In the genomic region with DNA sequence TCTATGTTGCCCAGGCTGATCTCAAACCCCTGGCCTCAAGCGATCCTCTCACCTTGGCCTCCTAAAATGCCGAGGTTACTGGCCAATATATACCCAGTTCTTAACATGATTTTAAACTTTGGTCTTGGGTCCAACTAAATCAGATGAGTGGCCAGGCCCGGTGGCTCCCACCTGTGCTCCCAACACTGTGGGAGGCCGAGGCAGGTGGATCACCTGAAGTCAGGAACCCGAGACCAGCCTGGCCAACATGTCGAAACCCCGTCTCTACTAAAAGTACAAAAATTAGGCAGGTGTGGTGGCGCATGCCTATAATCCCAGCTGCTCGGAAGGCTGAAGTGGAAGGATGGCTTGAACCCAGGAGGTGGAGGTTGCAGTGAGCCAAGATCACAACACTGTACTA, we compare ENCODE assay signal across 20 cellular contexts. TPM values are rescaled to one million over a fixed set of nuclear protein-coding genes. Genes with fewer than 3 reads are reported as not detected.
DNase-seq lines count a peak whose midpoint lies in the region; TF ChIP-seq lines count a peak whose summit lies in the region.
"Had no signal": no experiment of that assay in that cellular context is flagged by ENCODE, and none has a peak within 500 bp of the region (broad histone marks: within the 10 kb centered on the region; RNA-seq: fewer than 3 reads in every experiment).

No MANE protein-coding gene starts in this region.

- intact Hi-C loops in activated CD4-positive, alpha-beta memory T cell treated with anti-CD3 and anti-CD28 coated beads for 36 hours (cut with micrococcal nuclease) = no loop called here

- no peak overlapping the region for H3K4me3 Mint-ChIP-seq in activated CD4-positive, alpha-beta memory T cell treated with anti-CD3 and anti-CD28 coated beads, Interleukin-2, amount 10 ng/mL, durations not matched to agents 7 days and 5 days
- no peak overlapping the region for H3K4me3 Mint-ChIP-seq in activated CD4-positive, alpha-beta memory T cell treated with anti-CD3 and anti-CD28 coated beads for 36 hours
- H3K4me3 Mint-ChIP-seq in activated naive CD4-positive, alpha-beta T cell treated with anti-CD3 and anti-CD28 coated beads, Interleukin-2, amount 10 ng/mL, durations not matched to agents 7 days and 5 days = no peak overlapping the region
- H3K4me3 Mint-ChIP-seq in endodermal cell = no peak overlapping the region
- H3K4me3 Mint-ChIP-seq: CD14-positive monocyte; CD4-positive, alpha-beta memory T cell; HFFc6 had no signal

- H3K4me1 Mint-ChIP-seq in activated CD4-positive, alpha-beta memory T cell treated with anti-CD3 and anti-CD28 coated beads, Interleukin-2, amount 10 ng/mL, durations not matched to agents 7 days and 5 days = peaks cover 17% of the 10 kb centered on the region
- H3K4me1 Mint-ChIP-seq in activated CD4-positive, alpha-beta memory T cell treated with anti-CD3 and anti-CD28 coated beads for 36 hours (ENCODE audit: low read depth) = peaks cover 11% of the 10 kb centered on the region
- H3K4me1 Mint-ChIP-seq in activated naive CD4-positive, alpha-beta T cell treated with anti-CD3 and anti-CD28 coated beads, Interleukin-2, amount 10 ng/mL, durations not matched to agents 7 days and 5 days = peaks cover 29% of the 10 kb centered on the region
- peaks cover 7% of the 10 kb centered on the region for H3K4me1 Mint-ChIP-seq in endodermal cell

- H3K9me3 Mint-ChIP-seq in activated CD4-positive, alpha-beta memory T cell treated with anti-CD3 and anti-CD28 coated beads, Interleukin-2, amount 10 ng/mL, durations not matched to agents 7 days and 5 days = no peaks in the 10 kb centered on the region
- H3K9me3 Mint-ChIP-seq in activated CD4-positive, alpha-beta memory T cell treated with anti-CD3 and anti-CD28 coated beads for 36 hours = no peaks in the 10 kb centered on the region
- H3K9me3 Mint-ChIP-seq in activated naive CD4-positive, alpha-beta T cell treated with anti-CD3 and anti-CD28 coated beads, Interleukin-2, amount 10 ng/mL, durations not matched to agents 7 days and 5 days = no peaks in the 10 kb centered on the region
- no peaks in the 10 kb centered on the region for H3K9me3 Mint-ChIP-seq in endodermal cell
- H3K9me3 Mint-ChIP-seq: HFFc6 had no signal

- POLR2A ChIA-PET in activated CD4-positive, alpha-beta memory T cell treated with anti-CD3 and anti-CD28 coated beads, Interleukin-2, amount 10 ng/mL, durations not matched to agents 7 days and 5 days (lab: Charles Lee) = no interaction called here
- POLR2A ChIA-PET in activated CD4-positive, alpha-beta memory T cell treated with anti-CD3 and anti-CD28 coated beads for 36 hours (lab: Charles Lee) = no interaction called here

- H3K27me3 Mint-ChIP-seq in activated CD4-positive, alpha-beta memory T cell treated with anti-CD3 and anti-CD28 coated beads, Interleukin-2, amount 10 ng/mL, durations not matched to agents 7 days and 5 days = peaks cover 11% of the 10 kb centered on the region
- no peaks in the 10 kb centered on the region for H3K27me3 Mint-ChIP-seq in activated CD4-positive, alpha-beta memory T cell treated with anti-CD3 and anti-CD28 coated beads for 36 hours
- peaks cover 56% of the 10 kb centered on the region for H3K27me3 Mint-ChIP-seq in activated naive CD4-positive, alpha-beta T cell treated with anti-CD3 and anti-CD28 coated beads, Interleukin-2, amount 10 ng/mL, durations not matched to agents 7 days and 5 days
- peaks cover 4% of the 10 kb centered on the region for H3K27me3 Mint-ChIP-seq in endodermal cell (ENCODE audit: insufficient read depth)

- H3K27ac Mint-ChIP-seq in activated CD4-positive, alpha-beta memory T cell treated with anti-CD3 and anti-CD28 coated beads, Interleukin-2, amount 10 ng/mL, durations not matched to agents 7 days and 5 days = no peak overlapping the region
- H3K27ac Mint-ChIP-seq in activated CD4-positive, alpha-beta memory T cell treated with anti-CD3 and anti-CD28 coated beads for 36 hours = no peak overlapping the region
- no peak overlapping the region for H3K27ac Mint-ChIP-seq in activated naive CD4-positive, alpha-beta T cell treated with anti-CD3 and anti-CD28 coated beads, Interleukin-2, amount 10 ng/mL, durations not matched to agents 7 days and 5 days
- no peak overlapping the region for H3K27ac Mint-ChIP-seq in endodermal cell
- H3K27ac Mint-ChIP-seq: CD14-positive monocyte; CD4-positive, alpha-beta memory T cell; HFFc6 had no signal

- H3K9ac ChIP-seq in OCI-LY3 (ENCODE audit: low read length) (no peak overlapping the region), endodermal cell (ENCODE audit: extremely low read depth, low read length, poor library complexity, severe bottlenecking) (no peak overlapping the region)

- 93% methylated on average over 7 to 9 of the region's 9 CpGs for WGBS in endodermal cell (ENCODE audit: insufficient coverage in 1 of 2, insufficient read length in 1 of 2), 2 experiments

- TF ChIP-seq CTCF in OCI-LY3 (IDR thresholded peaks at IDR 0.05; ENCODE audit: low read depth, low read length) = no peak
- no peak for TF ChIP-seq CTCF in endodermal cell (conservative IDR thresholded peaks at IDR 0.05)

- no peak overlapping the region for H2AFZ ChIP-seq in OCI-LY3 (ENCODE audit: low read depth, low read length)

- CTCF ChIA-PET in activated CD4-positive, alpha-beta memory T cell treated with anti-CD3 and anti-CD28 coated beads, Interleukin-2, amount 10 ng/mL, durations not matched to agents 7 days and 5 days (lab: Charles Lee) = interaction anchor here (1.1 kb wide), 1 partner anchor 21 kb away, joined by 4 read pairs; no protein-coding TSS in a partner anchor
- CTCF ChIA-PET in activated CD4-positive, alpha-beta memory T cell treated with anti-CD3 and anti-CD28 coated beads for 36 hours (lab: Charles Lee) = interaction anchor here (0.5 kb wide), 1 partner anchor 57 kb away, joined by 3 read pairs; no protein-coding TSS in a partner anchor
- CTCF ChIA-PET in activated naive CD4-positive, alpha-beta T cell treated with anti-CD3 and anti-CD28 coated beads, Interleukin-2, amount 10 ng/mL, durations not matched to agents 7 days and 5 days (lab: Charles Lee) = interaction anchor here (0.6 to 1.3 kb wide), 2 partner anchors 316 to 426 kb away, joined by 3 read pairs; no protein-coding TSS in a partner anchor

- H3K27ac ChIP-seq in OCI-LY3 (ENCODE audit: low read length) = no peak overlapping the region
- no peak overlapping the region for H3K27ac ChIP-seq in endodermal cell (ENCODE audit: low read depth, low read length)
- H3K27ac ChIP-seq: 22Rv1, A549, HL-60 had no signal

- H3K4me3 ChIP-seq in OCI-LY3 (ENCODE audit: low read length) = no peak overlapping the region
- no peak overlapping the region for H3K4me3 ChIP-seq in endodermal cell (ENCODE audit: low read length)
- H3K4me3 ChIP-seq: A549, GM12878 had no signal

- H3K9me3 ChIP-seq in OCI-LY3 (ENCODE audit: insufficient read depth, low read length) (no peaks in the 10 kb centered on the region), endodermal cell (ENCODE audit: control insufficient read depth, low read length) (no peaks in the 10 kb centered on the region)
- H3K9me3 ChIP-seq: A549 had no signal

- H3K4me1 ChIP-seq in OCI-LY3 (ENCODE audit: low read length) (peaks cover 34% of the 10 kb centered on the region), endodermal cell (ENCODE audit: control insufficient read depth, insufficient read depth, low read length) (no peaks in the 10 kb centered on the region)

- no peaks in the 10 kb centered on the region for H4K20me1 ChIP-seq in OCI-LY3 (ENCODE audit: insufficient read depth, low read length)

- H3K4me2 ChIP-seq in OCI-LY3 (ENCODE audit: low read length) = peak overlapping the region; percentile 24; the same call in 1 of the 2 replicates
- H3K4me2 ChIP-seq: A549 had no signal

- peak; percentile 14 for DNase-seq in activated CD4-positive, alpha-beta memory T cell treated with anti-CD3 and anti-CD28 coated beads, Interleukin-2, amount 10 ng/mL, durations not matched to agents 7 days and 5 days
- no peak for DNase-seq in activated CD4-positive, alpha-beta memory T cell treated with anti-CD3 and anti-CD28 coated beads for 36 hours
- DNase-seq in activated naive CD4-positive, alpha-beta T cell treated with anti-CD3 and anti-CD28 coated beads, Interleukin-2, amount 10 ng/mL, durations not matched to agents 7 days and 5 days = peak; percentile 8
- no peak for DNase-seq in activated naive CD4-positive, alpha-beta T cell (lab: John Stamatoyannopoulos, UW)
- DNase-seq in endodermal cell = peak; percentile 38
- DNase-seq in activated gamma-delta T cell treated with Interleukin-2 at 50 U/mL for 16 hours = no peak
- no peak for DNase-seq in mesenteric fat pad (ENCODE audit: low spot score)
- DNase-seq: AML-193; Calu3; CD4-positive, alpha-beta memory T cell; DMS79 treated with DMSO at 0.1 percent for 48 hours; GOT3; H7; HFFc6 had no signal

- peaks cover 3% of the 10 kb centered on the region for H3K36me3 Mint-ChIP-seq in activated CD4-positive, alpha-beta memory T cell treated with anti-CD3 and anti-CD28 coated beads, Interleukin-2, amount 10 ng/mL, durations not matched to agents 7 days and 5 days (ENCODE audit: low read depth)
- peaks cover 3% of the 10 kb centered on the region for H3K36me3 Mint-ChIP-seq in activated CD4-positive, alpha-beta memory T cell treated with anti-CD3 and anti-CD28 coated beads for 36 hours
- H3K36me3 Mint-ChIP-seq in activated naive CD4-positive, alpha-beta T cell treated with anti-CD3 and anti-CD28 coated beads, Interleukin-2, amount 10 ng/mL, durations not matched to agents 7 days and 5 days = no peaks in the 10 kb centered on the region
- peaks cover 8% of the 10 kb centered on the region for H3K36me3 Mint-ChIP-seq in endodermal cell (ENCODE audit: low read depth)

- H3K27me3 ChIP-seq in OCI-LY3 (ENCODE audit: low read depth, low read length) = peaks cover 17% of the 10 kb centered on the region
- no peaks in the 10 kb centered on the region for H3K27me3 ChIP-seq in endodermal cell (ENCODE audit: control insufficient read depth, insufficient read depth, low read length, poor library complexity, severe bottlenecking)

- no peaks in the 10 kb centered on the region for H3K79me2 ChIP-seq in OCI-LY3 (ENCODE audit: low read length)

- H3K36me3 ChIP-seq in OCI-LY3 (replicated peaks; ENCODE audit: low read depth, low read length) (peaks cover 4% of the 10 kb centered on the region), endodermal cell (ENCODE audit: control insufficient read depth, insufficient read depth, low read length) (peaks cover 4% of the 10 kb centered on the region)

RNA-seq across cellular contexts. Expression of a gene that starts 29.6 kb away (rescaled TPM):
- 10 to 100 TPM; 81.4 to 89.3 TPM for total RNA-seq in activated CD4-positive, alpha-beta memory T cell treated with anti-CD3 and anti-CD28 coated beads, Interleukin-2, amount 10 ng/mL, durations not matched to agents 7 days and 5 days
- total RNA-seq in activated CD4-positive, alpha-beta memory T cell treated with anti-CD3 and anti-CD28 coated beads for 36 hours = 100 to 1,000 TPM; 127 to 142 TPM
- 100 to 1,000 TPM; 237 to 252 TPM for total RNA-seq in endodermal cell
- polyA plus RNA-seq in endodermal cell (2013, experiment 1 of 2) = 237 TPM
- polyA plus RNA-seq in endodermal cell (2013, experiment 2 of 2) = 220 TPM
- total RNA-seq in mesenteric fat pad = 107 TPM

Comparison
In these comparisons a context has a peak if more than half of its experiments do, and no peak if none do; other contexts are left out.
1. DNase-seq: peak in activated CD4-positive, alpha-beta memory T cell treated with anti-CD3 and anti-CD28 coated beads, Interleukin-2, amount 10 ng/mL, durations not matched to agents 7 days and 5 days (single experiment), activated naive CD4-positive, alpha-beta T cell treated with anti-CD3 and anti-CD28 coated beads, Interleukin-2, amount 10 ng/mL, durations not matched to agents 7 days and 5 days (single experiment) and endodermal cell (single experiment); none in activated CD4-positive, alpha-beta memory T cell treated with anti-CD3 and anti-CD28 coated beads for 36 hours (single experiment), activated naive CD4-positive, alpha-beta T cell (0 of 4), activated gamma-delta T cell treated with Interleukin-2 at 50 U/mL for 16 hours (single experiment) and mesenteric fat pad (single experiment).